ENCODE assay signal across 16 cellular contexts in the genomic region with DNA sequence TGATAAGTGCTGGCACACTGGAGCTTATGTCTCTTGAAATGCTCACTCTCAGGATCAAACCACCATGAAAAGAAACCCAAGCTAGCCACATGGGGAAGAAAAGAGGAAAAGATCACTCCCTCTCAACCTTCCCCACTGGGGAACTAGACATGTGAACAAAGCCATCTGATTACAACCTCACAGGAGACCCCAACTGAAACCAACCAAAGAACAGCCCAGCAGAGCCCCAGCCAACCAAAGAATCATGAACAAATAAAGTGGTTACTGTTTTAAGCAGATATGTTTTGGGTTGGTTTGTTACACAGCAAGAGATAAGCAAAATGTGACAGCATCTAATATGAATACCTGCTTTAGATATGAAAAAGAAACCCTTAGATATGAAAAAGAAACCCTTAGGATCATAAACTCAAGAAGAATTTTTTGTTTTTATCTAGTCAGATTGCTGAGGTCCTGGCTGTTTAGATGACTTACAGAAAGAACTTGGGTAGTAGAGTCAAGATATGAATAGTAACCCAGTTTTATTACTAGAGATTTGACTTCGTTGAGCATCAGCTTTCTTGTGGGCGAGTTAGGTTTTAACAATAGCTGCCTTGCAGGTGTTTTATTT. TPM values are rescaled to one million over a fixed set of nuclear protein-coding genes. Genes with fewer than 3 reads are reported as not detected.
DNase-seq lines count a peak whose midpoint lies in the region; ATAC-seq, FAIRE-seq and TF ChIP-seq lines count a peak whose summit lies in the region.
"Had no signal": no experiment of that assay in that cellular context is flagged by ENCODE, and none has a peak within 500 bp of the region (broad histone marks: within the 10 kb centered on the region; RNA-seq: fewer than 3 reads in every experiment).

No MANE protein-coding gene starts in this region.

- H3K9ac ChIP-seq in GM12878 (ENCODE audit: control insufficient read depth, insufficient read depth, low read length) = peak overlapping the region; percentile 79

- no peak for TF ChIP-seq POLR2A in GM12878 (IDR thresholded peaks at IDR 0.05; ENCODE audit: low read depth, low read length)

- no peaks in the 10 kb centered on the region for H3K36me3 Mint-ChIP-seq in activated CD4-positive, alpha-beta T cell treated with anti-CD3 and anti-CD28 coated beads for 36 hours (ENCODE audit: low read depth)

- H3K9me3 Mint-ChIP-seq in activated CD4-positive, alpha-beta T cell treated with anti-CD3 and anti-CD28 coated beads for 36 hours (ENCODE audit: low read depth) = no peaks in the 10 kb centered on the region

- intact Hi-C loops in activated CD4-positive, alpha-beta T cell treated with anti-CD3 and anti-CD28 coated beads for 36 hours (cut with DNase I, micrococcal nuclease) = no loop called here
- intact Hi-C loops in GM12878 (cut with micrococcal nuclease; ENCODE audit: unreplicated experiment) = loop anchor here (1.0 to 5.0 kb wide), 4 partner anchors 23 to 249 kb away; no protein-coding TSS in a partner anchor

- FAIRE-seq in GM12878 (lab: Jason Lieb, UNC) = peak; percentile 35
- FAIRE-seq: TTC549, urothelium cell line had no signal

- H3K27ac ChIP-seq in GM12878 (ENCODE audit: control insufficient read depth, insufficient read depth) = peak overlapping the region; percentile 100
- H3K27ac ChIP-seq: prostate gland had no signal

- CTCF ChIA-PET in activated CD4-positive, alpha-beta T cell treated with anti-CD3 and anti-CD28 coated beads for 36 hours (lab: Charles Lee) = no interaction called here
- CTCF ChIA-PET in GM12878 (lab: Yijun Ruan, JAX) = interaction anchor here (0.9 to 1.9 kb wide), 8 partner anchors 19 to 103 kb away, joined by 3 to 18 read pairs (median 6); partner anchors contain the start of gene TLR7

- peak overlapping the region; percentile 95 for H3K4me2 ChIP-seq in GM12878 (ENCODE audit: control insufficient read depth, insufficient read depth)

- H2AFZ ChIP-seq in GM12878 (ENCODE audit: control insufficient read depth, low read depth, low read length) = peak overlapping the region; percentile 69

- peaks cover 29% of the 10 kb centered on the region for H3K4me1 ChIP-seq in GM12878 (ENCODE audit: control insufficient read depth, insufficient read depth, low read length)
- H3K4me1 ChIP-seq: prostate gland had no signal

- no peak for DNase-seq in activated CD4-positive, alpha-beta T cell treated with anti-CD3 and anti-CD28 coated beads for 36 hours
- DNase-seq in activated CD4-positive, alpha-beta T cell treated with anti-CD3 and anti-CD28 coated beads for 1 hour = no peak
- DNase-seq in Jurkat, Clone E6-1 (ENCODE audit: low read depth, low spot score) = peak; percentile 19
- DNase-seq in GM12878 (ENCODE audit: low read depth, low spot score) (peak; percentile 15), NCI-H1930 (lab: John Stamatoyannopoulos, UW) (no peak), NCI-H1436 treated with DMSO at 0.1 percent for 48 hours (lab: John Stamatoyannopoulos, UW) (no peak), NCI-H82 (lab: John Stamatoyannopoulos, UW) (no peak)
- DNase-seq: activated T-cell treated with anti-CD3 and anti-CD28 coated beads, Interleukin-2, amount 50 U/mL, for 1 hour; Calu3; islet precursor cell; NCI-H446 had no signal

- no peak for TF ChIP-seq EP300 in GM12878 (IDR thresholded peaks at IDR 0.05; ENCODE audit: borderline replicate concordance in 1 of 2, control insufficient read depth in 1 of 2, low read depth in 2 of 2, low read length in 2 of 2)

- BruUV-seq in GM12878 (replicated peaks; lab: Mats Ljungman, UMichigan) = TSS peak; percentile 100

- H3K9me3 ChIP-seq in GM12878 (replicated peaks; ENCODE audit: control insufficient read depth, insufficient read depth, low read length) = no peaks in the 10 kb centered on the region; the same call in 1 of the 3 replicates
- H3K9me3 ChIP-seq: prostate gland had no signal

- no peaks in the 10 kb centered on the region for H3K79me2 ChIP-seq in GM12878 (ENCODE audit: control insufficient read depth, insufficient read depth, low read length)

- H3K36me3 ChIP-seq in GM12878 (ENCODE audit: control insufficient read depth in 2 of 2, insufficient read depth in 2 of 2, low read length in 1 of 2) = no peaks in the 10 kb centered on the region
- H3K36me3 ChIP-seq: prostate gland had no signal

- no peak for TF ChIP-seq RAD21 in GM12878 (IDR thresholded peaks at IDR 0.05; ENCODE audit: insufficient read depth, low read depth, low read length)

- peaks cover 14% of the 10 kb centered on the region for H3K4me1 Mint-ChIP-seq in activated CD4-positive, alpha-beta T cell treated with anti-CD3 and anti-CD28 coated beads for 36 hours

- H3K27me3 ChIP-seq in GM12878 (replicated peaks in 1 of 2; ENCODE audit: control insufficient read depth in 2 of 2, insufficient read depth in 2 of 2, low read length in 1 of 2) = no peaks in the 10 kb centered on the region

- peak overlapping the region; percentile 96 for H3K27ac Mint-ChIP-seq in activated CD4-positive, alpha-beta T cell treated with anti-CD3 and anti-CD28 coated beads for 36 hours

- no peaks in the 10 kb centered on the region for H3K27me3 Mint-ChIP-seq in activated CD4-positive, alpha-beta T cell treated with anti-CD3 and anti-CD28 coated beads for 36 hours

- H4K20me1 ChIP-seq in GM12878 (ENCODE audit: control insufficient read depth, insufficient read depth) = no peaks in the 10 kb centered on the region

- SMC1A ChIA-PET in GM12878 (lab: Charles Lee; ENCODE audit: uncharacterized antibody, unreplicated experiment) = interaction anchor here (0.7 to 4.8 kb wide), 10 partner anchors 23 to 50 kb away, joined by 3 to 45 read pairs (median 6); no protein-coding TSS in a partner anchor

- RAD21 ChIA-PET in GM12878 (lab: Charles Lee; ENCODE audit: unreplicated experiment) = interaction anchor here (1.1 to 2.9 kb wide), 6 partner anchors 24 to 1086 kb away, joined by 3 to 15 read pairs (median 8); partner anchors contain the start of gene TLR7

- H3K4me3 Mint-ChIP-seq in activated CD4-positive, alpha-beta T cell treated with anti-CD3 and anti-CD28 coated beads for 36 hours = peak overlapping the region; percentile 57

- no peak for TF ChIP-seq CTCF in GM12878 (IDR thresholded peaks at IDR 0.05 in 2 of 3, conservative IDR thresholded peaks at IDR 0.05 in 1 of 3; ENCODE audit: control insufficient read depth in 2 of 3, extremely low read depth in 1 of 3, insufficient read depth in 1 of 3, low read depth in 3 of 3, low read length in 3 of 3)

- in situ Hi-C loops in GM12878 (cut with MboI) = no loop called here

- ATAC-seq in activated CD4-positive, alpha-beta T cell treated with anti-CD3 and anti-CD28 coated beads for 36 hours = peak; percentile 57
- ATAC-seq in GM21576 (IDR thresholded peaks at IDR 0.05; ENCODE audit: unreplicated experiment) = peak; percentile 4
- peak; percentile 14 for ATAC-seq in GM12878

- POLR2A ChIA-PET in activated CD4-positive, alpha-beta T cell treated with anti-CD3 and anti-CD28 coated beads for 36 hours (lab: Charles Lee) = no interaction called here
- POLR2A ChIA-PET in GM12878 (lab: Charles Lee) = interaction anchor here (0.6 to 1.4 kb wide), 11 partner anchors 24 to 242 kb away, joined by 3 to 9 read pairs (median 3); no protein-coding TSS in a partner anchor

- no peak overlapping the region for H3K4me3 ChIP-seq in Jurkat, Clone E6-1 (ENCODE audit: low read length)
- peak overlapping the region; percentile 42; the same call in 1 of the 2 replicates for H3K4me3 ChIP-seq in GM12878
- H3K4me3 ChIP-seq: prostate gland had no signal

- WGBS in GM12878 (ENCODE audit: insufficient coverage, insufficient replicate concordance, low lambda C conversion rate, missing lambda C conversion rate) = 3% methylated on average over 2 of the region's 2 CpGs

RNA-seq across cellular contexts. Expression of gene TLR7, which starts 23.7 kb away (rescaled TPM):
- under 1 TPM in 1 of 2 experiments, not detected in 1; 0.04 TPM for total RNA-seq in activated CD4-positive, alpha-beta T cell treated with anti-CD3 and anti-CD28 coated beads for 36 hours
- not detected for polyA plus RNA-seq in Jurkat, Clone E6-1 (2012; ENCODE audit: insufficient read depth, insufficient read length)
- total RNA-seq in GM12878 (2013; cell fraction: nucleolus; rRNA removed) = 43.4 and 46.5 TPM in 2 replicates
- total RNA-seq in GM12878 (2014; rRNA removed) (19.5 and 24.9 TPM in 2 replicates), GM12878 (2014; rRNA removed; fragmentation: Illumina TruSeq; extraction: Trizol) (33.5 and 36.5 TPM in 2 replicates), GM12878 (2021) (24.9 and 25.2 TPM in 2 replicates)
- 20.5 TPM for polyA plus RNA-seq in GM12878 (2011; ENCODE audit: low read depth)
- polyA plus RNA-seq in GM12878 (2011; rRNA removed) (44.4 and 58.0 TPM in 2 replicates), GM12878 (2014; fragmentation: Illumina TruSeq; extraction: Trizol) (39.1 and 57.1 TPM in 2 replicates), GM12878 (2014; fragmentation: Nextera tagmentation; extraction: Ambion mirVana) (10 to 100 TPM; 12.0 to 13.1 TPM), GM12878 (2014; rRNA removed) (18.0 and 21.9 TPM in 2 replicates), GM12878 (2016; fragmentation: Nextera tagmentation; extraction: Ambion mirVana) (10 to 100 TPM; 19.5 to 23.3 TPM)
- 21.3 and 23.9 TPM in 2 replicates for polyA plus RNA-seq in GM12878 (2011; cell fraction: cytosol; rRNA removed)
- 10.5 and 11.8 TPM in 2 replicates for polyA plus RNA-seq in GM12878 (2011; cell fraction: nucleus; rRNA removed)
- 24.0 and 24.3 TPM in 2 replicates for polyA plus RNA-seq in GM12878 (2012)
- polyA minus RNA-seq in GM12878 (2011; rRNA and poly(A)+ RNA removed) = 51.2 and 62.5 TPM in 2 replicates
- 17.2 and 26.0 TPM in 2 replicates for polyA minus RNA-seq in GM12878 (2011; cell fraction: cytosol; rRNA and poly(A)+ RNA removed)
- polyA minus RNA-seq in GM12878 (2011; cell fraction: nucleus; rRNA and poly(A)+ RNA removed) = 18.1 and 28.4 TPM in 2 replicates
- total RNA-seq: A172, Calu3 had no signal

RNA-seq across cellular contexts. Expression of gene PRPS2, which starts 52.0 kb away (rescaled TPM):
- total RNA-seq in activated CD4-positive, alpha-beta T cell treated with anti-CD3 and anti-CD28 coated beads for 36 hours = 100 to 1,000 TPM; 110 to 116 TPM
- 79.8 TPM for polyA plus RNA-seq in Jurkat, Clone E6-1 (2012; ENCODE audit: insufficient read depth, insufficient read length)
- total RNA-seq in GM12878 (2013; cell fraction: nucleolus; rRNA removed) = 18.7 and 27.9 TPM in 2 replicates
- total RNA-seq in GM12878 (2014; rRNA removed) (53.4 and 58.0 TPM in 2 replicates), GM12878 (2014; rRNA removed; fragmentation: Illumina TruSeq; extraction: Trizol) (60.0 and 60.4 TPM in 2 replicates), GM12878 (2021) (72.6 and 74.4 TPM in 2 replicates)
- polyA plus RNA-seq in GM12878 (2011; ENCODE audit: low read depth) = 28.8 TPM
- polyA plus RNA-seq in GM12878 (2011; rRNA removed) (64.2 and 84.0 TPM in 2 replicates), GM12878 (2014; fragmentation: Illumina TruSeq; extraction: Trizol) (50.9 and 60.6 TPM in 2 replicates), GM12878 (2014; fragmentation: Nextera tagmentation; extraction: Ambion mirVana) (10 to 100 TPM; 44.1 to 56.3 TPM), GM12878 (2014; rRNA removed) (40.2 and 46.7 TPM in 2 replicates), GM12878 (2016; fragmentation: Nextera tagmentation; extraction: Ambion mirVana) (100 to 1,000 TPM in 1 of 2 experiments, 10 to 100 TPM in 1; 94.3 to 102 TPM)
- 55.2 and 56.6 TPM in 2 replicates for polyA plus RNA-seq in GM12878 (2011; cell fraction: cytosol; rRNA removed)
- polyA plus RNA-seq in GM12878 (2011; cell fraction: nucleus; rRNA removed) = 35.6 and 51.5 TPM in 2 replicates
- polyA plus RNA-seq in GM12878 (2012) = 37.3 and 46.0 TPM in 2 replicates
- 137 and 156 TPM in 2 replicates for polyA minus RNA-seq in GM12878 (2011; rRNA and poly(A)+ RNA removed)
- 65.2 and 69.4 TPM in 2 replicates for polyA minus RNA-seq in GM12878 (2011; cell fraction: cytosol; rRNA and poly(A)+ RNA removed)
- polyA minus RNA-seq in GM12878 (2011; cell fraction: nucleus; rRNA and poly(A)+ RNA removed) = 15.5 and 31.8 TPM in 2 replicates

Comparison
In these comparisons a context has a peak if more than half of its experiments do, and no peak if none do; other contexts are left out.
1. ATAC-seq: peak in every context shown above with its lines; median percentile 57 in activated CD4-positive, alpha-beta T cell treated with anti-CD3 and anti-CD28 coated beads for 36 hours; 14 in GM12878; 4 in GM21576.
2. DNase-seq: peak in Jurkat, Clone E6-1 (single experiment) and GM12878 (single experiment); none in activated CD4-positive, alpha-beta T cell treated with anti-CD3 and anti-CD28 coated beads for 36 hours (single experiment), activated CD4-positive, alpha-beta T cell treated with anti-CD3 and anti-CD28 coated beads for 1 hour (single experiment), NCI-H1930 (0 of 2), NCI-H1436 treated with DMSO at 0.1 percent for 48 hours (single experiment) and NCI-H82 (single experiment).
3. RNA of gene TLR7, which starts 23.7 kb away (total RNA-seq): 19.5 to 46.5 TPM in GM12878; 0.04 TPM in activated CD4-positive, alpha-beta T cell treated with anti-CD3 and anti-CD28 coated beads for 36 hours; every median in the first group is over 10 times any median in the second.